ENCODE assay signal across 8 cellular contexts in genomic region chr20:19784511-19785172, GRCh38. TPM values are rescaled to one million over a fixed set of nuclear protein-coding genes. Genes with fewer than 3 reads are reported as not detected.
A peak's percentile ranks its signal among the peaks of the same experiment; 100 is the strongest.
DNase-seq lines count a peak whose midpoint lies in the region; TF ChIP-seq lines count a peak whose summit lies in the region.

No MANE protein-coding gene starts in this region.

- intact Hi-C loops in PC-9 (cut with micrococcal nuclease; ENCODE audit: unreplicated experiment), result loop anchor here (1.0 kb wide), 9 partner anchors 17 to 233 kb away; partner anchors contain the start of gene NAA20

- H3K36me3 Mint-ChIP-seq in activated T-cell treated with anti-CD3 and anti-CD28 coated beads, Interleukin-2, amount 50 U/mL, for 24 hours (ENCODE audit: low read depth), result no peaks in the 10 kb centered on the region

- H3K79me2 ChIP-seq in PC-9 (ENCODE audit: low read depth), result no peaks in the 10 kb centered on the region

- H3K9me2 ChIP-seq in PC-9 (ENCODE audit: insufficient read depth), result no peaks in the 10 kb centered on the region

- H2AFZ ChIP-seq in PC-9, result peak overlapping the region; percentile 46; the same call in 1 of the 2 replicates

- no peak overlapping the region for H3K4me3 Mint-ChIP-seq in activated T-cell treated with anti-CD3 and anti-CD28 coated beads, Interleukin-2, amount 50 U/mL, for 24 hours

- peak; percentile 78 for TF ChIP-seq CTCF in LNCAP (IDR thresholded peaks at IDR 0.05)
- peak; percentile 93 for TF ChIP-seq CTCF in PC-9 (conservative IDR thresholded peaks at IDR 0.05)
- peak; percentile 73 for TF ChIP-seq CTCF in kidney epithelial cell (IDR thresholded peaks at IDR 0.05; ENCODE audit: insufficient read depth, low read length, poor library complexity, severe bottlenecking)

- H3K27me3 ChIP-seq in PC-9 (ENCODE audit: insufficient read depth, low read depth), result no peaks in the 10 kb centered on the region
- H3K27me3 ChIP-seq in kidney epithelial cell (ENCODE audit: control insufficient read depth, insufficient read depth, low read length), result no peaks in the 10 kb centered on the region

- peaks cover 2% of the 10 kb centered on the region for H3K9me3 Mint-ChIP-seq in activated T-cell treated with anti-CD3 and anti-CD28 coated beads, Interleukin-2, amount 50 U/mL, for 24 hours

- CTCF ChIA-PET in PC-9 (lab: Charles Lee), result interaction anchor here (0.9 to 1.4 kb wide), 3 partner anchors 17 to 150 kb away, joined by 3 to 4 read pairs (median 3); no protein-coding TSS in a partner anchor

- peaks cover 4% of the 10 kb centered on the region; the same call in 1 of the 2 replicates for H3K36me3 ChIP-seq in PC-9 (ENCODE audit: low read depth)
- H3K36me3 ChIP-seq in kidney epithelial cell (ENCODE audit: control insufficient read depth, insufficient read depth, low read length), result no peaks in the 10 kb centered on the region

- peaks cover 44% of the 10 kb centered on the region for H3K4me1 ChIP-seq in PC-9 (replicated peaks; ENCODE audit: insufficient read depth)

- BruUV-seq in PC-9 (replicated peaks; lab: Mats Ljungman, UMichigan), result no TSS peak

- H4K20me1 ChIP-seq in PC-9 (ENCODE audit: insufficient read depth), result no peaks in the 10 kb centered on the region

- peaks cover 39% of the 10 kb centered on the region for H3F3A ChIP-seq in PC-9 (ENCODE audit: insufficient read depth, low read depth)

- H3K27me3 Mint-ChIP-seq in activated T-cell treated with anti-CD3 and anti-CD28 coated beads, Interleukin-2, amount 50 U/mL, for 24 hours, result peaks cover 21% of the 10 kb centered on the region

- peak overlapping the region; percentile 91 for H3K27ac ChIP-seq in PC-9
- H3K27ac ChIP-seq in caudate nucleus (ENCODE audit: low read depth, low read length), result no peak overlapping the region

- H3K4me2 ChIP-seq in PC-9, result peak overlapping the region; percentile 79

- H3K4me3 ChIP-seq in PC-9 (peak overlapping the region; percentile 29; the same call in 1 of the 2 replicates), kidney epithelial cell (ENCODE audit: low read depth, low read length) (no peak overlapping the region)

- DNase-seq in activated T-cell treated with anti-CD3 and anti-CD28 coated beads, Interleukin-2, amount 50 U/mL, for 48 hours, result peak; percentile 31 to 44
- no peak for DNase-seq in activated T-cell treated with anti-CD3 and anti-CD28 coated beads, Interleukin-2, amount 50 U/mL, for 24 hours
- DNase-seq in PC-9, result peak; percentile 90 to 92
- DNase-seq in caudate nucleus (lab: John Stamatoyannopoulos, UW), result peak in 40 of 61 donors; percentile 13 to 78 (median 46)
- peak; percentile 60 for DNase-seq in kidney epithelial cell (ENCODE audit: low read depth)
- DNase-seq in stimulated activated CD4-positive, alpha-beta T cell treated with anti-CD3 and anti-CD28 coated beads, Interleukin-4, amount 100 ng/mL, for 24 hours, result peak; percentile 22
- no peak for DNase-seq in mesenteric fat pad (ENCODE audit: low spot score)

- H3K4me1 Mint-ChIP-seq in activated T-cell treated with anti-CD3 and anti-CD28 coated beads, Interleukin-2, amount 50 U/mL, for 24 hours (ENCODE audit: low read depth), result peaks cover 2% of the 10 kb centered on the region

- H3K27ac Mint-ChIP-seq in activated T-cell treated with anti-CD3 and anti-CD28 coated beads, Interleukin-2, amount 50 U/mL, for 24 hours, result no peak overlapping the region

- POLR2A ChIA-PET in PC-9 (lab: Charles Lee; ENCODE audit: unreplicated experiment), result interaction anchor here (0.6 to 0.9 kb wide), 5 partner anchors 27 to 260 kb away, joined by 3 to 20 read pairs (median 8); no protein-coding TSS in a partner anchor

- peaks cover 7% of the 10 kb centered on the region; the same call in 1 of the 2 replicates for H3K9me3 ChIP-seq in PC-9 (ENCODE audit: insufficient read depth, low read depth)

RNA-seq across cellular contexts. Expression of gene RIN2, which starts 26.6 kb away (rescaled TPM):
- 39.0 and 46.2 TPM in 2 replicates for total RNA-seq in PC-9 (2021)
- 30.6 and 34.1 TPM in 2 replicates for total RNA-seq in kidney epithelial cell
- 74.1 TPM for total RNA-seq in mesenteric fat pad

Comparison
In these comparisons a context has a peak if more than half of its experiments do, and no peak if none do; other contexts are left out.
1. DNase-seq: peak in activated T-cell treated with anti-CD3 and anti-CD28 coated beads, Interleukin-2, amount 50 U/mL, for 48 hours (2 of 2), PC-9 (2 of 2), caudate nucleus (40 of 61), kidney epithelial cell (single experiment) and stimulated activated CD4-positive, alpha-beta T cell treated with anti-CD3 and anti-CD28 coated beads, Interleukin-4, amount 100 ng/mL, for 24 hours (single experiment); none in activated T-cell treated with anti-CD3 and anti-CD28 coated beads, Interleukin-2, amount 50 U/mL, for 24 hours (single experiment) and mesenteric fat pad (single experiment).
2. Peak in every context shown above with its lines, with median percentiles within 50 percentile points of each other: CTCF ChIP-seq.